Comparison of ENCODE assay signal across 18 cellular contexts in the genomic region with DNA sequence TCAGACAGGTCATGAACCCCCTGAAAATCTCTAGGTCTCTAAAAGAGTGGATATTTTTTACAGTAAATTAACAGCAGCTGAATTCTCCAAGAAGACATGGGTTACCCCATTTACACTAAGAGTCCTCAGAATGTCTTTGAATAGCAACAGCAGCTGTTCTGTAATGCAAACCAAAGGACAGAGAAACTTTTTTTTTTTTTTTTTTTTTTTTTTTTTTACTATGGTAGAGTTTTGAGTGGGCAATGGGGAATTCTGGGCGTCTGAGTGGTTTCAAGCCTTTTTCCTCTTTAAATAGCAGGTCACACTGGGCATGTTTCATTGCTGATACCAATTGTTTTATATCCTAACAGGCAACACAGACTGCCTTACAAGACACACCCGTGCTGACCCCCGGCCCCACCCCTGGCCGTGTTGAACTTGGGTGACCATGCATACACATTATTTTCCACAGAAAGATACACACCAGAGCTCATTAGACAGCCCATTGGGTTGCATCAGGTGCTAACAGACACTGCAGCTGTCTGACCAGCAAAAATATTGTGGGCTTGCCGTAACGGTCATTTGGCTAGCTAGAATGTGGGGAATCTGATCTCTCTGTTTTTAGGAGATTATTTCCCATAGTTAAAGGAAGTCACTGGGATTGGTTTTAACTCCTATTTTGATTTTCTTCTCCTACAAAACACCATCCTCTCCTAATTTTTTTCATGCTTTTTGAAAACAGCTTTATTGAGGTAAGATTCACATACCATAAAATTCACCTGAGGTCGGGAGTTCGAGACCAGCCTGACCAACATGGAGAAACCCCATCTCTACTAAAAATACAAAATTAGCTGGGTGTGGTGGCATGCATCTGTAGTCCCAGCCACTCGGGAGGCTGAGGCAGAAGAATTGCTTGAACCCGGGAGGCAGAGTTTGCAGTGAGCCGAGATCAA. TPM values are rescaled to one million over a fixed set of nuclear protein-coding genes. Genes with fewer than 3 reads are reported as not detected.
DNase-seq lines count a peak whose midpoint lies in the region; ATAC-seq, FAIRE-seq and TF ChIP-seq lines count a peak whose summit lies in the region.
"Had no signal": no experiment of that assay in that cellular context is flagged by ENCODE, and none has a peak within 500 bp of the region (broad histone marks: within the 10 kb centered on the region; RNA-seq: fewer than 3 reads in every experiment).

No MANE protein-coding gene starts in this region.

- peaks cover 13% of the 10 kb centered on the region for H3K36me3 Mint-ChIP-seq in stimulated activated memory B cell treated with anti-CD40 and anti-IgM and Interleukin-4, amounts not matched to agents 10 μg/mL and 1 μg/mL and 100 μg/mL, for 72 hours
- H3K36me3 Mint-ChIP-seq in natural killer cell: no peaks in the 10 kb centered on the region
- H3K36me3 Mint-ChIP-seq: brain had no signal

- ATAC-seq in GM19025 (IDR thresholded peaks at IDR 0.05; ENCODE audit: low read depth, unreplicated experiment): peak; percentile 38
- peak; percentile 73 for ATAC-seq in HG02763 (IDR thresholded peaks at IDR 0.05; ENCODE audit: unreplicated experiment)
- ATAC-seq in stimulated activated memory B cell treated with anti-CD40 and anti-IgM and Interleukin-4, amounts not matched to agents 10 μg/mL and 1 μg/mL and 100 μg/mL, for 72 hours: peak; percentile 91
- no peak for ATAC-seq in natural killer cell

- no peaks in the 10 kb centered on the region for H3K79me2 ChIP-seq in OCI-LY7 (ENCODE audit: insufficient read depth, low read depth, low read length)

- H3K9me2 ChIP-seq in OCI-LY7 (ENCODE audit: insufficient read depth, low read length): no peaks in the 10 kb centered on the region

- no peak for TF ChIP-seq POLR2A in uterus (IDR thresholded peaks at IDR 0.05)
- no peak for TF ChIP-seq POLR2A in H54 (IDR thresholded peaks at IDR 0.05; ENCODE audit: low read depth, low read length)

- H3K9me3 ChIP-seq in OCI-LY7 (ENCODE audit: low read length): no peaks in the 10 kb centered on the region
- H3K9me3 ChIP-seq in uterus: no peaks in the 10 kb centered on the region

- H3K9me3 Mint-ChIP-seq in stimulated activated memory B cell treated with anti-CD40 and anti-IgM and Interleukin-4, amounts not matched to agents 10 μg/mL and 1 μg/mL and 100 μg/mL, for 72 hours: peaks cover 5% of the 10 kb centered on the region
- no peaks in the 10 kb centered on the region for H3K9me3 Mint-ChIP-seq in natural killer cell

- TSS peak; percentile 42 for BruUV-seq in OCI-LY7 (replicated peaks; lab: Mats Ljungman, UMichigan)

- H3K27me3 ChIP-seq in uterus: peaks cover 0 to 10% of the 10 kb centered on the region in 2 donors

- H4K20me1 ChIP-seq in OCI-LY7 (ENCODE audit: insufficient read depth, low read length): no peaks in the 10 kb centered on the region

- H2AFZ ChIP-seq in OCI-LY7 (ENCODE audit: low read length): peak overlapping the region; percentile 5; the same call in 1 of the 2 replicates
- H2AFZ ChIP-seq: GM23248 had no signal

- H3K4me3 ChIP-seq in OCI-LY7 (ENCODE audit: low read depth, low read length, poor library complexity, severe bottlenecking) (peak overlapping the region; percentile 45), uterus (no peak overlapping the region)
- H3K4me3 ChIP-seq: GM23248, lung, psoas muscle, SK-N-MC had no signal

- peak overlapping the region; percentile 69 for H3K4me2 ChIP-seq in OCI-LY7 (ENCODE audit: low read length)

- DNase-seq in OCI-LY7 (ENCODE audit: low spot score) (peak; percentile 97), uterus (no peak), H54 (ENCODE audit: insufficient read length, low spot score) (no peak), natural killer cell (no peak)
- no peak for DNase-seq in central memory CD4-positive, alpha-beta T cell
- DNase-seq: activated CD4-positive, CD25-positive, alpha-beta regulatory T cell treated with anti-CD3 and anti-CD28 coated beads, Interleukin-2, amount 50 U/mL, for 72 hours; GM23248; hippocampal formation; NCI-H1092 treated with DMSO at 0.1 percent for 48 hours; NCI-H774; psoas muscle had no signal

- no peak for FAIRE-seq in H54 (lab: Jason Lieb, UNC)
- FAIRE-seq: endothelial cell of umbilical vein had no signal

- H3K27ac ChIP-seq in OCI-LY7 (ENCODE audit: low read depth, low read length, poor library complexity, severe bottlenecking) (peak overlapping the region; percentile 95), uterus (no peak overlapping the region)
- H3K27ac ChIP-seq: GM23248, psoas muscle, SK-N-MC had no signal

- H3K27me3 Mint-ChIP-seq in stimulated activated memory B cell treated with anti-CD40 and anti-IgM and Interleukin-4, amounts not matched to agents 10 μg/mL and 1 μg/mL and 100 μg/mL, for 72 hours: no peaks in the 10 kb centered on the region
- peaks cover 3 to 10% of the 10 kb centered on the region in 2 donors for H3K27me3 Mint-ChIP-seq in natural killer cell (ENCODE audit: low read depth in 2 of 2)

- H3K27ac Mint-ChIP-seq in stimulated activated memory B cell treated with anti-CD40 and anti-IgM and Interleukin-4, amounts not matched to agents 10 μg/mL and 1 μg/mL and 100 μg/mL, for 72 hours: peak overlapping the region; percentile 70
- no peak overlapping the region for H3K27ac Mint-ChIP-seq in natural killer cell

- peak overlapping the region; percentile 37 for H3K4me3 Mint-ChIP-seq in stimulated activated memory B cell treated with anti-CD40 and anti-IgM and Interleukin-4, amounts not matched to agents 10 μg/mL and 1 μg/mL and 100 μg/mL, for 72 hours
- H3K4me3 Mint-ChIP-seq in natural killer cell: no peak overlapping the region
- H3K4me3 Mint-ChIP-seq: brain had no signal

- CTCF ChIA-PET in OCI-LY7 (lab: Charles Lee; ENCODE audit: unreplicated experiment): interaction anchor here (0.6 to 2.3 kb wide), 6 partner anchors 8 to 178 kb away, joined by 3 to 5 read pairs (median 4); no protein-coding TSS in a partner anchor

- H3K4me1 Mint-ChIP-seq in stimulated activated memory B cell treated with anti-CD40 and anti-IgM and Interleukin-4, amounts not matched to agents 10 μg/mL and 1 μg/mL and 100 μg/mL, for 72 hours: peaks cover 56% of the 10 kb centered on the region
- peaks cover 0 to 10% of the 10 kb centered on the region in 2 donors for H3K4me1 Mint-ChIP-seq in natural killer cell

- H3K36me3 ChIP-seq in OCI-LY7 (ENCODE audit: insufficient read depth, low read length) (no peaks in the 10 kb centered on the region), uterus (no peaks in the 10 kb centered on the region)

- no peak for TF ChIP-seq CTCF in OCI-LY7 (conservative IDR thresholded peaks at IDR 0.05; ENCODE audit: low read length)
- no peak for TF ChIP-seq CTCF in uterus (IDR thresholded peaks at IDR 0.05)
- TF ChIP-seq CTCF in natural killer cell (IDR thresholded peaks at IDR 0.05): no peak

- intact Hi-C loops in OCI-LY7 (cut with micrococcal nuclease; ENCODE audit: unreplicated experiment) (loop anchor here (1.0 to 2.0 kb wide), 4 partner anchors 26 to 146 kb away; a partner anchor contains a TSS), uterus (cut with DNase I; ENCODE audit: low total_unique reads) (no loop called here), natural killer cell (cut with micrococcal nuclease) (no loop called here)

- POLR2A ChIA-PET in OCI-LY7 (lab: Charles Lee): interaction anchor here (0.6 to 8.0 kb wide), 27 partner anchors 9 to 219 kb away, joined by 3 to 81 read pairs (median 4); a partner anchor contains a TSS

- H3K4me1 ChIP-seq in OCI-LY7 (ENCODE audit: insufficient read depth, low read length, poor library complexity, severe bottlenecking): peaks cover 84% of the 10 kb centered on the region
- H3K4me1 ChIP-seq in uterus: no peaks in the 10 kb centered on the region
- H3K4me1 ChIP-seq: psoas muscle had no signal

RNA-seq across cellular contexts. Expression of a gene that starts 26.7 kb away (rescaled TPM):
- 143 and 189 TPM in 2 replicates for total RNA-seq in OCI-LY7 (2014; rRNA removed; shearing (Covaris generic))
- total RNA-seq in OCI-LY7 (2022) (281 and 291 TPM in 2 replicates), uterus (1 to 10 TPM in 1 of 4 donors, under 1 TPM in 1, not detected in 2; 0.55 to 2.0 TPM), natural killer cell (10 to 100 TPM in 1 of 3 donors, 1 to 10 TPM in 2; 3.5 to 37.5 (median 3.5) TPM)
- total RNA-seq: endothelial cell of umbilical vein, GM23248 had no signal

Comparison
In these comparisons a context has a peak if more than half of its experiments do, and no peak if none do; other contexts are left out.
1. ATAC-seq: peak in GM19025 (single experiment), HG02763 (single experiment) and stimulated activated memory B cell treated with anti-CD40 and anti-IgM and Interleukin-4, amounts not matched to agents 10 μg/mL and 1 μg/mL and 100 μg/mL, for 72 hours (single experiment); none in natural killer cell (0 of 3).